17 cellular contexts compared by ENCODE assay signal in genomic region chr6:147054871-147055270, GRCh38.
DNase-seq lines count a peak whose midpoint lies in the region; ATAC-seq, FAIRE-seq and TF ChIP-seq lines count a peak whose summit lies in the region.
"Had no signal": no experiment of that assay in that cellular context is flagged by ENCODE, and none has a peak within 500 bp of the region (broad histone marks: within the 10 kb centered on the region; RNA-seq: fewer than 3 reads in every experiment).

No MANE protein-coding gene starts in this region.

- peaks cover 0 to 2% of the 10 kb centered on the region in 2 experiments; a peak in 1 of 5 replicates for H3K4me1 ChIP-seq in K562 (replicated peaks in 1 of 2; ENCODE audit: control insufficient read depth in 2 of 2, insufficient read depth in 2 of 2, low read length in 2 of 2)
- no peaks in the 10 kb centered on the region for H3K4me1 ChIP-seq in mesendoderm (ENCODE audit: control insufficient read depth, low read depth, low read length)

- peak overlapping the region; percentile 77 for H3K27ac Mint-ChIP-seq in activated naive CD8-positive, alpha-beta T cell treated with anti-CD3 and anti-CD28 coated beads, Interleukin-2, amount 50 U/mL, for 24 hours
- no peak overlapping the region for H3K27ac Mint-ChIP-seq in activated naive CD8-positive, alpha-beta T cell treated with anti-CD3 and anti-CD28 coated beads for 36 hours
- H3K27ac Mint-ChIP-seq: HFFc6 had no signal

- TF ChIP-seq EP300 in K562 (IDR thresholded peaks at IDR 0.05; ENCODE audit: low read length) = no peak

- no peak for TF ChIP-seq RAD21 in K562 (CRISPR knock-in tag; conservative IDR thresholded peaks at IDR 0.05 in 1 of 2, IDR thresholded peaks at IDR 0.05 in 1 of 2)

- 67% methylated on average over 3 of the region's 3 CpGs for WGBS in K562 (ENCODE audit: insufficient coverage, low coverage, missing lambda C conversion rate)
- WGBS in mesendoderm (ENCODE audit: extremely low coverage, insufficient coverage, low lambda C conversion rate) = no CpG with 5 or more reads among the region's 3 CpGs

- no peak overlapping the region for H3K4me2 ChIP-seq in K562 (ENCODE audit: insufficient read depth, low read length)
- H3K4me2 ChIP-seq in mesendoderm (ENCODE audit: low read length) = no peak overlapping the region

- no peak overlapping the region for H3K4ac ChIP-seq in mesendoderm (ENCODE audit: low read depth, low read length)

- H3K9ac ChIP-seq in K562 (ENCODE audit: insufficient read depth in 1 of 2, low read depth in 2 of 2, low read length in 2 of 2) (no peak overlapping the region), mesendoderm (ENCODE audit: low read length) (no peak overlapping the region)
- H3K9ac ChIP-seq: GM23248 had no signal

- no peak overlapping the region for H4K5ac ChIP-seq in mesendoderm (ENCODE audit: low read length)

- H3K23ac ChIP-seq in mesendoderm (ENCODE audit: low read length) = no peak overlapping the region

- H4K8ac ChIP-seq in mesendoderm (ENCODE audit: low read depth, low read length) = no peak overlapping the region

- no peak for DNase-seq in activated naive CD8-positive, alpha-beta T cell treated with anti-CD3 and anti-CD28 coated beads, Interleukin-2, amount 50 U/mL, for 24 hours
- no peak for DNase-seq in activated naive CD8-positive, alpha-beta T cell treated with anti-CD3 and anti-CD28 coated beads for 36 hours
- DNase-seq in K562 (ENCODE audit: extremely low read depth in 1 of 4, low spot score in 3 of 4) = no peak
- no peak for DNase-seq in mesendoderm
- DNase-seq in foreskin fibroblast = no peak
- no peak for DNase-seq in HCEC 1CT
- DNase-seq: Calu3; CD4-positive, alpha-beta memory T cell; COR-L47; DMS79; EL; GDM1; GM23248; H9; HFFc6 had no signal

- in situ Hi-C loops in K562 (cut with MboI) = no loop called here

- H3K27me3 Mint-ChIP-seq in activated naive CD8-positive, alpha-beta T cell treated with anti-CD3 and anti-CD28 coated beads, Interleukin-2, amount 50 U/mL, for 24 hours = no peaks in the 10 kb centered on the region
- no peaks in the 10 kb centered on the region for H3K27me3 Mint-ChIP-seq in activated naive CD8-positive, alpha-beta T cell treated with anti-CD3 and anti-CD28 coated beads for 36 hours

- peak overlapping the region; percentile 75 for H3K18ac ChIP-seq in mesendoderm (ENCODE audit: low read length)

- no peak overlapping the region for H2AK5ac ChIP-seq in mesendoderm (ENCODE audit: low read length)

- H4K20me1 ChIP-seq in K562 (replicated peaks; ENCODE audit: control insufficient read depth, insufficient read depth, low read length) = no peaks in the 10 kb centered on the region

- no peak for ATAC-seq in activated naive CD8-positive, alpha-beta T cell treated with anti-CD3 and anti-CD28 coated beads, Interleukin-2, amount 50 U/mL, for 24 hours
- no peak; the same call in 2 of the 3 replicates for ATAC-seq in K562
- ATAC-seq: GM12878 had no signal

- H3K9me3 Mint-ChIP-seq in activated naive CD8-positive, alpha-beta T cell treated with anti-CD3 and anti-CD28 coated beads, Interleukin-2, amount 50 U/mL, for 24 hours = no peaks in the 10 kb centered on the region
- H3K9me3 Mint-ChIP-seq in activated naive CD8-positive, alpha-beta T cell treated with anti-CD3 and anti-CD28 coated beads for 36 hours = no peaks in the 10 kb centered on the region
- H3K9me3 Mint-ChIP-seq: HFFc6 had no signal

- no peaks in the 10 kb centered on the region for H3K36me3 Mint-ChIP-seq in activated naive CD8-positive, alpha-beta T cell treated with anti-CD3 and anti-CD28 coated beads, Interleukin-2, amount 50 U/mL, for 24 hours (ENCODE audit: low read depth)
- no peaks in the 10 kb centered on the region for H3K36me3 Mint-ChIP-seq in activated naive CD8-positive, alpha-beta T cell treated with anti-CD3 and anti-CD28 coated beads for 36 hours
- H3K36me3 Mint-ChIP-seq: CD4-positive, alpha-beta memory T cell had no signal

- TF ChIP-seq CTCF in K562 (IDR thresholded peaks at IDR 0.05 in 2 of 3, conservative IDR thresholded peaks at IDR 0.05 in 1 of 3; ENCODE audit: insufficient read depth in 2 of 3, low read depth in 1 of 3, low read length in 3 of 3) = no peak
- TF ChIP-seq CTCF in foreskin fibroblast (IDR thresholded peaks at IDR 0.05; ENCODE audit: low read depth, low read length) = no peak

- TF ChIP-seq POLR2A in K562 (conservative IDR thresholded peaks at IDR 0.05) = no peak

- no TSS peak for BruUV-seq in K562 (replicated peaks; lab: Mats Ljungman, UMichigan)

- peaks cover 16% of the 10 kb centered on the region for H3K4me1 Mint-ChIP-seq in activated naive CD8-positive, alpha-beta T cell treated with anti-CD3 and anti-CD28 coated beads, Interleukin-2, amount 50 U/mL, for 24 hours
- H3K4me1 Mint-ChIP-seq in activated naive CD8-positive, alpha-beta T cell treated with anti-CD3 and anti-CD28 coated beads for 36 hours = peaks cover 15% of the 10 kb centered on the region

- H3K56ac ChIP-seq in mesendoderm (ENCODE audit: low read length) = no peak overlapping the region

- no peaks in the 10 kb centered on the region for H3K9me1 ChIP-seq in K562 (ENCODE audit: control insufficient read depth, insufficient read depth, low read length)

- H2BK15ac ChIP-seq in mesendoderm (replicated peaks; ENCODE audit: low read depth) = no peak overlapping the region

- H3K9me3 ChIP-seq in K562 (replicated peaks; ENCODE audit: control insufficient read depth, insufficient read depth, low read depth, low read length) = no peaks in the 10 kb centered on the region

- H3K36me3 ChIP-seq in K562 (ENCODE audit: control insufficient read depth, insufficient read depth, low read length) = no peaks in the 10 kb centered on the region
- H3K36me3 ChIP-seq in mesendoderm (ENCODE audit: control insufficient read depth, insufficient read depth, low read length) = no peaks in the 10 kb centered on the region

- no peak for FAIRE-seq in K562 (lab: Jason Lieb, UNC)
- FAIRE-seq: GM12878, GM19239 had no signal

- H3K79me2 ChIP-seq in K562 (ENCODE audit: control insufficient read depth, insufficient read depth, low read length) (no peaks in the 10 kb centered on the region), mesendoderm (ENCODE audit: control insufficient read depth, insufficient read depth, low read length) (no peaks in the 10 kb centered on the region)

- intact Hi-C loops in K562 (cut with micrococcal nuclease) = no loop called here

- no peaks in the 10 kb centered on the region for H3K27me3 ChIP-seq in K562 (ENCODE audit: control insufficient read depth in 2 of 2, insufficient read depth in 2 of 2, low read length in 2 of 2)
- no peaks in the 10 kb centered on the region for H3K27me3 ChIP-seq in mesendoderm (ENCODE audit: insufficient read depth, low read length, poor library complexity)

- POLR2A ChIA-PET in K562 (lab: Yijun Ruan, JAX) = interaction anchor here (0.6 to 2.1 kb wide), 3 partner anchors 11 to 45 kb away, joined by 3 to 6 read pairs (median 4); no protein-coding TSS in a partner anchor

- CTCF ChIA-PET in K562 (lab: Yijun Ruan, JAX; ENCODE audit: low intra/inter-chr PET ratio) = no interaction called here

- peak overlapping the region; percentile 7; the same call in 1 of the 2 replicates for H2AFZ ChIP-seq in K562 (ENCODE audit: low read depth, low read length)
- H2AFZ ChIP-seq: GM23248 had no signal

- H3K4me3 ChIP-seq in K562 (no peak overlapping the region), mesendoderm (ENCODE audit: low read length) (no peak overlapping the region), foreskin fibroblast (ENCODE audit: low read depth in 1 of 2, low read length in 2 of 2) (no peak overlapping the region)
- H3K4me3 ChIP-seq: GM12878, GM23248 had no signal

- H3K4me3 Mint-ChIP-seq in activated naive CD8-positive, alpha-beta T cell treated with anti-CD3 and anti-CD28 coated beads, Interleukin-2, amount 50 U/mL, for 24 hours = no peak overlapping the region
- H3K4me3 Mint-ChIP-seq in activated naive CD8-positive, alpha-beta T cell treated with anti-CD3 and anti-CD28 coated beads for 36 hours = no peak overlapping the region
- H3K4me3 Mint-ChIP-seq: CD4-positive, alpha-beta memory T cell; H9; HFFc6 had no signal

- H2BK120ac ChIP-seq in mesendoderm (ENCODE audit: low read depth, low read length) = no peak overlapping the region

- H2BK5ac ChIP-seq in mesendoderm (ENCODE audit: low read length) = no peak overlapping the region

- H3K79me1 ChIP-seq in mesendoderm (ENCODE audit: low read length) = no peaks in the 10 kb centered on the region

- H3K27ac ChIP-seq in K562 (ENCODE audit: extremely low read depth, low read depth, low read length) (no peak overlapping the region), mesendoderm (ENCODE audit: low read depth, low read length) (no peak overlapping the region)
- H3K27ac ChIP-seq: GM23248 had no signal

TF ChIP-seq in K562, 482 proteins besides CTCF, POLR2A, EP300 and RAD21:
- TF ChIP-seq E2F3 (CRISPR knock-in tag; IDR thresholded peaks at IDR 0.05) (no peak), GTF2B (IDR thresholded peaks at IDR 0.05; ENCODE audit: extremely low read depth, insufficient read length) (no peak), RFX7 (CRISPR knock-in tag; IDR thresholded peaks at IDR 0.05) (no peak), RBM14 (IDR thresholded peaks at IDR 0.05; ENCODE audit: borderline replicate concordance, insufficient read depth, low read depth, low read length) (no peak)
